1 cellular context compared by ENCODE assay signal in the genomic region with DNA sequence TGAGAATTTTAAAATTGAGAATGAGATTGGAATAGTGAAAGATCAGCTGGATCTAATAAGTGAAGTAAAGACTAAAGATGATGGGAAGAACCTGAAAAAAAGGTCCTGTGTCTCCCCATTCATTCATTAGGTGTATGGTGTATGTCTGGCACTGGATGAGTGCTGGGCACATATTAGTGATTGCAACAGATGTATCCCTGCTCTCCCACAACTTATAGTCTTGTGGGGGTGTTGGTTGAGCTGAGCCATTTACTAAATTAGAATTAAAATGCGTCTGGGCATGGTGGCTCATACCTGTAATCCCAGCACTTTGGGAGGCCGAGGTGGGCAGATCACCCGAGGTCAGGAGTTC.
TF ChIP-seq lines count a peak whose summit lies in the region.

No MANE protein-coding gene starts in this region.

TF ChIP-seq in A549, 52 proteins besides CTCF, POLR2A, EP300 and RAD21 (continued from another document):
- no peak for TF ChIP-seq CHD4 (IDR thresholded peaks at IDR 0.05; ENCODE audit: borderline replicate concordance)
- TF ChIP-seq, protein P1, sequence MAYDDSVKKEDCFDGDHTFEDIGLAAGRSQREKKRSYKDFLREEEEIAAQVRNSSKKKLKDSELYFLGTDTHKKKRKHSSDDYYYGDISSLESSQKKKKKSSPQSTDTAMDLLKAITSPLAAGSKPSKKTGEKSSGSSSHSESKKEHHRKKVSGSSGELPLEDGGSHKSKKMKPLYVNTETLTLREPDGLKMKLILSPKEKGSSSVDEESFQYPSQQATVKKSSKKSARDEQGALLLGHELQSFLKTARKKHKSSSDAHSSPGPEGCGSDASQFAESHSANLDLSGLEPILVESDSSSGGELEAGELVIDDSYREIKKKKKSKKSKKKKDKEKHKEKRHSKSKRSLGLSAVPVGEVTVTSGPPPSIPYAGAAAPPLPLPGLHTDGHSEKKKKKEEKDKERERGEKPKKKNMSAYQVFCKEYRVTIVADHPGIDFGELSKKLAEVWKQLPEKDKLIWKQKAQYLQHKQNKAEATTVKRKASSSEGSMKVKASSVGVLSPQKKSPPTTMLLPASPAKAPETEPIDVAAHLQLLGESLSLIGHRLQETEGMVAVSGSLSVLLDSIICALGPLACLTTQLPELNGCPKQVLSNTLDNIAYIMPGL (CRISPR knock-in tag; IDR thresholded peaks at IDR 0.05; ENCODE audit: borderline replicate concordance), result no peak
